Comparison of ENCODE assay signal across 16 cellular contexts in genomic region chr17:1786708-1787107, GRCh38. TPM values are rescaled to one million over a fixed set of nuclear protein-coding genes. Genes with fewer than 3 reads are reported as not detected.
DNase-seq lines count a peak whose midpoint lies in the region; ATAC-seq and TF ChIP-seq lines count a peak whose summit lies in the region.
"Had no signal": no experiment of that assay in that cellular context is flagged by ENCODE, and none has a peak within 500 bp of the region (broad histone marks: within the 10 kb centered on the region; RNA-seq: fewer than 3 reads in every experiment).

No MANE protein-coding gene starts in this region.

- peak overlapping the region; percentile 84 for H3K27ac ChIP-seq in left ventricle myocardium inferior (replicated peaks)
- H3K27ac ChIP-seq in hepatocyte, result peak overlapping the region; percentile 89
- peak overlapping the region; percentile 80 to 94 (median 91) for H3K27ac ChIP-seq in sigmoid colon
- H3K27ac ChIP-seq in uterus, result peak overlapping the region; percentile 93 to 96
- H3K27ac ChIP-seq: HL-60 had no signal

- no peak for DNase-seq in left ventricle myocardium inferior
- DNase-seq in left cardiac atrium, result no peak
- no peak for DNase-seq in hepatocyte (ENCODE audit: low spot score)
- no peak for DNase-seq in sigmoid colon
- DNase-seq in uterus, result no peak
- DNase-seq in MG63, result no peak
- no peak for DNase-seq in islet precursor cell
- DNase-seq in NCI-H128 (lab: John Stamatoyannopoulos, UW; ENCODE audit: unreplicated experiment), result no peak
- DNase-seq: ACHN; activated CD8-positive, alpha-beta T cell treated with anti-CD3 and anti-CD28 coated beads for 36 hours; H9; Kasumi-1; NCI-H187 treated with DMSO at 0.1 percent for 48 hours; NCI-H526 treated with DMSO at 0.1 percent for 48 hours; stimulated activated naive CD4-positive, alpha-beta T cell had no signal

- no peak overlapping the region for H2AFZ ChIP-seq in hepatocyte

- intact Hi-C loops in left ventricle myocardium inferior (cut with micrococcal nuclease), result no loop called here
- intact Hi-C loops in left cardiac atrium (cut with DNase I), result loop anchor here (2.0 to 10.0 kb wide), 3 partner anchors 70 to 122 kb away; no protein-coding TSS in a partner anchor
- intact Hi-C loops in sigmoid colon (cut with DNase I), result loop anchor here (2.0 to 10.0 kb wide), 3 partner anchors 70 to 212 kb away; partner anchors contain the start of gene RILP
- intact Hi-C loops in uterus (cut with DNase I; ENCODE audit: low total_unique reads), result no loop called here

- H3K27me3 ChIP-seq in left ventricle myocardium inferior (ENCODE audit: low read depth), result no peaks in the 10 kb centered on the region
- no peaks in the 10 kb centered on the region for H3K27me3 ChIP-seq in hepatocyte
- no peaks in the 10 kb centered on the region for H3K27me3 ChIP-seq in sigmoid colon
- H3K27me3 ChIP-seq in uterus, result no peaks in the 10 kb centered on the region
- no peaks in the 10 kb centered on the region for H3K27me3 ChIP-seq in MG63

- H3K4me1 ChIP-seq in left ventricle myocardium inferior (peaks cover 62% of the 10 kb centered on the region), hepatocyte (ENCODE audit: insufficient read depth) (peaks cover 26% of the 10 kb centered on the region), sigmoid colon (peaks cover 0 to 55% (median 50%) of the 10 kb centered on the region in 4 donors), uterus (peaks cover 8 to 12% of the 10 kb centered on the region in 2 donors)

- TF ChIP-seq CTCF in left ventricle myocardium inferior (IDR thresholded peaks at IDR 0.05; ENCODE audit: borderline replicate concordance), result no peak
- no peak for TF ChIP-seq CTCF in hepatocyte (IDR thresholded peaks at IDR 0.05; ENCODE audit: poor library complexity)
- TF ChIP-seq CTCF in sigmoid colon (IDR thresholded peaks at IDR 0.05), result no peak
- TF ChIP-seq CTCF in uterus (IDR thresholded peaks at IDR 0.05), result no peak

- no peak overlapping the region for H3K4me3 ChIP-seq in left ventricle myocardium inferior
- no peak overlapping the region for H3K4me3 ChIP-seq in hepatocyte
- no peak overlapping the region for H3K4me3 ChIP-seq in sigmoid colon
- no peak overlapping the region for H3K4me3 ChIP-seq in uterus
- H3K4me3 ChIP-seq in MG63, result no peak overlapping the region

- TF ChIP-seq EP300 in sigmoid colon (IDR thresholded peaks at IDR 0.05), result no peak

- H3K79me2 ChIP-seq in hepatocyte, result no peaks in the 10 kb centered on the region

- no peaks in the 10 kb centered on the region for H3K9me3 ChIP-seq in left ventricle myocardium inferior (replicated peaks)
- no peaks in the 10 kb centered on the region for H3K9me3 ChIP-seq in hepatocyte (ENCODE audit: low read depth)
- H3K9me3 ChIP-seq in sigmoid colon, result no peaks in the 10 kb centered on the region
- H3K9me3 ChIP-seq in uterus, result no peaks in the 10 kb centered on the region
- no peaks in the 10 kb centered on the region for H3K9me3 ChIP-seq in MG63

- H3K36me3 ChIP-seq in left ventricle myocardium inferior (peaks cover 7% of the 10 kb centered on the region), hepatocyte (replicated peaks; ENCODE audit: insufficient read depth, low read depth) (no peaks in the 10 kb centered on the region), sigmoid colon (no peaks in the 10 kb centered on the region), uterus (no peaks in the 10 kb centered on the region), MG63 (peaks cover 14% of the 10 kb centered on the region)

- H4K20me1 ChIP-seq in hepatocyte (ENCODE audit: insufficient read depth, poor library complexity, severe bottlenecking), result no peaks in the 10 kb centered on the region

- WGBS in hepatocyte (ENCODE audit: low lambda C conversion rate, missing lambda C conversion rate), result 79% methylated on average over 7 of the region's 7 CpGs
- 88 to 89% methylated on average over 7 of the region's 7 CpGs for WGBS in sigmoid colon, 2 donors

- H3K9me2 ChIP-seq in hepatocyte (replicated peaks; ENCODE audit: insufficient read depth), result no peaks in the 10 kb centered on the region

- TF ChIP-seq POLR2A in sigmoid colon (IDR thresholded peaks at IDR 0.05), result no peak
- no peak for TF ChIP-seq POLR2A in uterus (IDR thresholded peaks at IDR 0.05)

- H3K4me2 ChIP-seq in hepatocyte, result peak overlapping the region; percentile 41

- no peak for ATAC-seq in left cardiac atrium
- ATAC-seq: activated CD8-positive, alpha-beta T cell treated with anti-CD3 and anti-CD28 coated beads for 36 hours had no signal

RNA-seq across cellular contexts. Expression of gene SERPINF1, which starts 24.8 kb away (rescaled TPM):
- total RNA-seq in left ventricle myocardium inferior (122 TPM), left cardiac atrium (100 to 1,000 TPM; 252 to 407 TPM), hepatocyte (1,201 and 1,404 TPM in 2 replicates), sigmoid colon (100 to 1,000 TPM; 275 to 539 (median 352) TPM), uterus (100 to 1,000 TPM; 217 to 567 (median 435) TPM)
- polyA plus RNA-seq in hepatocyte (739 and 774 TPM in 2 replicates), sigmoid colon (100 to 1,000 TPM in 2 of 3 donors, 10 to 100 TPM in 1; 77.7 to 124 (median 112) TPM)
- total RNA-seq in MG63 (2014; rRNA removed; shearing (Covaris generic); ENCODE audit: low replicate concordance), result 1.2 and 5.0 TPM in 2 replicates

RNA-seq across cellular contexts. Expression of gene SMYD4, which starts 43.0 kb away (rescaled TPM):
- 13.7 TPM for total RNA-seq in left ventricle myocardium inferior
- total RNA-seq in left cardiac atrium, result 10 to 100 TPM; 10.6 to 17.6 TPM
- 8.7 and 11.4 TPM in 2 replicates for total RNA-seq in hepatocyte
- polyA plus RNA-seq in hepatocyte, result 8.5 and 9.5 TPM in 2 replicates
- 10 to 100 TPM; 14.3 to 19.1 (median 17.1) TPM for total RNA-seq in sigmoid colon
- 1 to 10 TPM; 2.4 to 8.8 (median 2.5) TPM for polyA plus RNA-seq in sigmoid colon
- 100 to 1,000 TPM in 1 of 4 donors, 10 to 100 TPM in 3; 19.1 to 101 (median 30.5) TPM for total RNA-seq in uterus
- total RNA-seq in MG63 (2014; rRNA removed; shearing (Covaris generic); ENCODE audit: low replicate concordance), result 6.3 and 9.6 TPM in 2 replicates

RNA-seq across cellular contexts. Expression of gene RPA1, which starts 43.1 kb away (rescaled TPM):
- 72.0 TPM for total RNA-seq in left ventricle myocardium inferior
- 10 to 100 TPM; 61.8 to 95.1 TPM for total RNA-seq in left cardiac atrium
- total RNA-seq in hepatocyte, result 15.2 and 17.6 TPM in 2 replicates
- polyA plus RNA-seq in hepatocyte, result 32.4 and 33.6 TPM in 2 replicates
- 10 to 100 TPM; 27.8 to 46.8 (median 31.1) TPM for total RNA-seq in sigmoid colon
- 10 to 100 TPM; 16.2 to 35.2 (median 27.6) TPM for polyA plus RNA-seq in sigmoid colon
- 100 to 1,000 TPM in 1 of 4 donors, 10 to 100 TPM in 3; 15.9 to 108 (median 41.5) TPM for total RNA-seq in uterus
- total RNA-seq in MG63 (2014; rRNA removed; shearing (Covaris generic); ENCODE audit: low replicate concordance), result 34.6 and 49.4 TPM in 2 replicates

RNA-seq across cellular contexts. Expression of gene SERPINF2, which starts 44.0 kb away (rescaled TPM):
- total RNA-seq in left ventricle myocardium inferior (0.33 TPM), left cardiac atrium (1 to 10 TPM; 4.2 to 4.9 TPM), hepatocyte (127 and 140 TPM in 2 replicates), sigmoid colon (1 to 10 TPM; 2.9 to 7.2 (median 4.1) TPM), uterus (10 to 100 TPM in 2 of 4 donors, 1 to 10 TPM in 1, under 1 TPM in 1; 0.83 to 21.5 (median 10.0) TPM)
- polyA plus RNA-seq in hepatocyte (127 and 164 TPM in 2 replicates), sigmoid colon (10 to 100 TPM in 1 of 3 donors, 1 to 10 TPM in 1, under 1 TPM in 1; 0.69 to 12.9 (median 1.2) TPM)
- total RNA-seq in MG63 (2014; rRNA removed; shearing (Covaris generic); ENCODE audit: low replicate concordance), result not detected in 2 replicates

Comparison
In these comparisons a context has a peak if more than half of its experiments do, and no peak if none do; other contexts are left out.
1. intact Hi-C loops: an anchor here in left cardiac atrium (2.0 to 10.0 kb wide) and sigmoid colon (2.0 to 10.0 kb wide); none called in left ventricle myocardium inferior and uterus.
2. RNA of gene SERPINF1, which starts 24.8 kb away (total RNA-seq): 1,201 to 1,404 TPM in hepatocyte, 217 to 567 TPM in uterus, 252 to 407 TPM in left cardiac atrium, 275 to 539 TPM in sigmoid colon and 122 TPM in left ventricle myocardium inferior (single experiment); 1.2 to 5.0 TPM in MG63; every median in the first group is over 10 times any median in the second.
3. Peak in every context shown above with its lines, with median percentiles within 50 percentile points of each other: H3K27ac ChIP-seq.